18 cellular contexts compared by ENCODE assay signal in genomic region chr9:130786526-130786925, GRCh38.
"Had no signal": no experiment of that assay in that cellular context is flagged by ENCODE, and none has a peak within 500 bp of the region (broad histone marks: within the 10 kb centered on the region; RNA-seq: fewer than 3 reads in every experiment).

No MANE protein-coding gene starts in this region.

- H3K4me3 ChIP-seq: adrenal gland, dorsolateral prefrontal cortex, ovary, upper lobe of left lung had no signal

- H3K27me3 ChIP-seq: adrenal gland, dorsolateral prefrontal cortex, ovary, upper lobe of left lung had no signal

- H3K27ac ChIP-seq: adrenal gland, dorsolateral prefrontal cortex, epithelial cell of prostate, ovary, upper lobe of left lung had no signal

- DNase-seq: activated CD4-positive, alpha-beta T cell treated with anti-CD3 and anti-CD28 coated beads for 36 hours; activated CD4-positive, alpha-beta T cell treated with anti-CD3 and anti-CD28 coated beads, Interleukin-2, amount 50 U/mL, for 48 hours; activated gamma-delta T cell treated with Interleukin-2 at 50 U/mL for 16 hours; dorsolateral prefrontal cortex; foreskin melanocyte; immature natural killer cell; mesenchymal stem cell; naive thymus-derived CD4-positive, alpha-beta T cell; ovary; stimulated activated CD4-positive, alpha-beta T cell treated with anti-CD3 and anti-CD28 coated beads, Interleukin-12 subunit alpha, Interleukin-12 subunit beta, amount 100 ng/mL, for 4 hours; stimulated activated CD4-positive, alpha-beta T cell treated with anti-CD3 and anti-CD28 coated beads, Interleukin-1b, Interleukin-23, amount 100 ng/mL, for 48 hours; stimulated activated CD8-positive, alpha-beta memory T cell treated with anti-CD3 and anti-CD28 coated beads, Interleukin-4, amount 100 ng/mL, for 48 hours; stimulated activated naive CD4-positive, alpha-beta T cell; upper lobe of left lung had no signal

- H3K4me1 Mint-ChIP-seq: activated CD4-positive, alpha-beta T cell treated with anti-CD3 and anti-CD28 coated beads for 36 hours had no signal

- H3K9me3 ChIP-seq: ovary had no signal

- H3K36me3 ChIP-seq: adrenal gland, ovary, upper lobe of left lung had no signal

- H3K27ac Mint-ChIP-seq: activated CD4-positive, alpha-beta T cell treated with anti-CD3 and anti-CD28 coated beads for 36 hours; activated T-helper 1 cell treated with anti-CD3 and anti-CD28 coated beads, Interleukin-12 subunit alpha, Interleukin-12 subunit beta, Interleukin-2, Interleukin-4 antibody, amounts not matched to agents 30 ng/mL and 10 ng/mL and 1 ng/mL, durations not matched to agents 14 hours and 24 hours and 36 hours; naive thymus-derived CD4-positive, alpha-beta T cell had no signal

- H3K27me3 Mint-ChIP-seq: activated CD4-positive, alpha-beta T cell treated with anti-CD3 and anti-CD28 coated beads for 36 hours; naive thymus-derived CD4-positive, alpha-beta T cell had no signal

- ATAC-seq: activated CD4-positive, alpha-beta T cell treated with anti-CD3 and anti-CD28 coated beads for 36 hours; activated naive CD4-positive, alpha-beta T cell treated with anti-CD3 and anti-CD28 coated beads, Interleukin-2, amount 50 U/mL, for 72 hours; naive thymus-derived CD4-positive, alpha-beta T cell had no signal

- H3K4me3 Mint-ChIP-seq: activated CD4-positive, alpha-beta T cell treated with anti-CD3 and anti-CD28 coated beads for 36 hours; activated T-helper 1 cell treated with anti-CD3 and anti-CD28 coated beads, Interleukin-12 subunit alpha, Interleukin-12 subunit beta, Interleukin-2, Interleukin-4 antibody, amounts not matched to agents 30 ng/mL and 10 ng/mL and 1 ng/mL, durations not matched to agents 14 hours and 24 hours and 36 hours; immature natural killer cell had no signal
